Comparison of ENCODE assay signal across 8 cellular contexts in genomic region chr3:29759443-29760033, GRCh38.
A peak's percentile ranks its signal among the peaks of the same experiment; 100 is the strongest.
DNase-seq lines count a peak whose midpoint lies in the region; ATAC-seq and TF ChIP-seq lines count a peak whose summit lies in the region.

No MANE protein-coding gene starts in this region.

- no peak for TF ChIP-seq CTCF in smooth muscle cell (IDR thresholded peaks at IDR 0.05; ENCODE audit: borderline replicate concordance, insufficient read depth, poor library complexity, severe bottlenecking)

- peak; percentile 21 for DNase-seq in left ventricle myocardium superior
- DNase-seq in smooth muscle cell (lab: John Stamatoyannopoulos, UW; ENCODE audit: unreplicated experiment), result no peak
- DNase-seq in NCI-H146 (lab: John Stamatoyannopoulos, UW), result no peak
- DNase-seq in CD1c-positive myeloid dendritic cell (ENCODE audit: extremely low spot score), result no peak
- no peak for DNase-seq in activated CD4-positive, alpha-beta T cell treated with anti-CD3 and anti-CD28 coated beads for 1 hour
- DNase-seq in T-helper 9 cell, result no peak

- no peaks in the 10 kb centered on the region for H3K27me3 ChIP-seq in smooth muscle cell (ENCODE audit: low read depth)

- H2AFZ ChIP-seq in smooth muscle cell (ENCODE audit: low read depth), result no peak overlapping the region

- no peaks in the 10 kb centered on the region for H4K20me1 ChIP-seq in smooth muscle cell (ENCODE audit: low read depth)

- H3F3A ChIP-seq in smooth muscle cell (ENCODE audit: low read depth), result peaks cover 9% of the 10 kb centered on the region

- TF ChIP-seq RAD21 in Ishikawa (IDR thresholded peaks at IDR 0.05; ENCODE audit: low read depth), result no peak; the same call in 1 of the 2 replicates

- H3K9ac ChIP-seq in smooth muscle cell (ENCODE audit: low read depth), result peak overlapping the region; percentile 4

- no peaks in the 10 kb centered on the region for H3K9me3 ChIP-seq in smooth muscle cell (replicated peaks; ENCODE audit: low read depth)

- H3K4me1 ChIP-seq in smooth muscle cell (ENCODE audit: low read depth), result peaks cover 45% of the 10 kb centered on the region

- no peak overlapping the region for H3K4me3 ChIP-seq in smooth muscle cell

- no peaks in the 10 kb centered on the region for H3K36me3 ChIP-seq in smooth muscle cell (ENCODE audit: low read depth)

- H3K27ac ChIP-seq in smooth muscle cell (ENCODE audit: low read depth), result peak overlapping the region; percentile 76

- H3K4me2 ChIP-seq in smooth muscle cell, result peak overlapping the region; percentile 57

- ATAC-seq in SK-N-SH treated with all-trans-retinoic acid at 6 μM for 48 hours, result peak; percentile 58
- peak; percentile 63 for ATAC-seq in left ventricle myocardium superior

- peak; percentile 93 for TF ChIP-seq EP300 in Ishikawa (IDR thresholded peaks at IDR 0.05; ENCODE audit: borderline replicate concordance)

- intact Hi-C loops in left ventricle myocardium superior (cut with micrococcal nuclease), result loop anchor here (5.0 to 10.0 kb wide), 2 partner anchors 475 to 612 kb away; partner anchors contain the start of gene RBMS3

- H3K79me2 ChIP-seq in smooth muscle cell (ENCODE audit: low read depth), result no peaks in the 10 kb centered on the region

- WGBS in smooth muscle cell (ENCODE audit: low lambda C conversion rate), result 41% methylated on average over 9 of the region's 9 CpGs

TF ChIP-seq in Ishikawa, 13 proteins besides CTCF, POLR2A, EP300 and RAD21:
- TF ChIP-seq TAF1 (IDR thresholded peaks at IDR 0.05; ENCODE audit: low read depth), result no peak
- TF ChIP-seq USF1 (IDR thresholded peaks at IDR 0.05), result no peak
- TF ChIP-seq TCF12 (IDR thresholded peaks at IDR 0.05; ENCODE audit: low read depth), result peak; percentile 92
- peak; percentile 85 for TF ChIP-seq FOXM1 (IDR thresholded peaks at IDR 0.05; ENCODE audit: borderline replicate concordance, low read depth)
- no peak for TF ChIP-seq CREB1 (IDR thresholded peaks at IDR 0.05; ENCODE audit: low read depth)
- TF ChIP-seq YY1 (IDR thresholded peaks at IDR 0.05; ENCODE audit: low read depth), result no peak
- no peak for TF ChIP-seq EGR1 (IDR thresholded peaks at IDR 0.05)
- TF ChIP-seq MAX (IDR thresholded peaks at IDR 0.05), result peak; percentile 61
- peak; percentile 91 for TF ChIP-seq TEAD4 (IDR thresholded peaks at IDR 0.05)
- TF ChIP-seq REST (IDR thresholded peaks at IDR 0.05; ENCODE audit: low read depth), result no peak
- no peak for TF ChIP-seq ZBTB7A (IDR thresholded peaks at IDR 0.05; ENCODE audit: low read depth)
- peak; percentile 87 for TF ChIP-seq NFIC (IDR thresholded peaks at IDR 0.05)
- peak; percentile 49 for TF ChIP-seq CEBPB (IDR thresholded peaks at IDR 0.05)

TF ChIP-seq in SK-N-SH treated with all-trans-retinoic acid at 6 μM for 48 hours, 23 proteins besides CTCF, POLR2A, EP300 and RAD21:
- no peak for TF ChIP-seq OSR1 (CRISPR knock-in tag; IDR thresholded peaks at IDR 0.05)
- no peak for TF ChIP-seq SNAI2 (CRISPR knock-in tag; IDR thresholded peaks at IDR 0.05)
- TF ChIP-seq, protein P1, sequence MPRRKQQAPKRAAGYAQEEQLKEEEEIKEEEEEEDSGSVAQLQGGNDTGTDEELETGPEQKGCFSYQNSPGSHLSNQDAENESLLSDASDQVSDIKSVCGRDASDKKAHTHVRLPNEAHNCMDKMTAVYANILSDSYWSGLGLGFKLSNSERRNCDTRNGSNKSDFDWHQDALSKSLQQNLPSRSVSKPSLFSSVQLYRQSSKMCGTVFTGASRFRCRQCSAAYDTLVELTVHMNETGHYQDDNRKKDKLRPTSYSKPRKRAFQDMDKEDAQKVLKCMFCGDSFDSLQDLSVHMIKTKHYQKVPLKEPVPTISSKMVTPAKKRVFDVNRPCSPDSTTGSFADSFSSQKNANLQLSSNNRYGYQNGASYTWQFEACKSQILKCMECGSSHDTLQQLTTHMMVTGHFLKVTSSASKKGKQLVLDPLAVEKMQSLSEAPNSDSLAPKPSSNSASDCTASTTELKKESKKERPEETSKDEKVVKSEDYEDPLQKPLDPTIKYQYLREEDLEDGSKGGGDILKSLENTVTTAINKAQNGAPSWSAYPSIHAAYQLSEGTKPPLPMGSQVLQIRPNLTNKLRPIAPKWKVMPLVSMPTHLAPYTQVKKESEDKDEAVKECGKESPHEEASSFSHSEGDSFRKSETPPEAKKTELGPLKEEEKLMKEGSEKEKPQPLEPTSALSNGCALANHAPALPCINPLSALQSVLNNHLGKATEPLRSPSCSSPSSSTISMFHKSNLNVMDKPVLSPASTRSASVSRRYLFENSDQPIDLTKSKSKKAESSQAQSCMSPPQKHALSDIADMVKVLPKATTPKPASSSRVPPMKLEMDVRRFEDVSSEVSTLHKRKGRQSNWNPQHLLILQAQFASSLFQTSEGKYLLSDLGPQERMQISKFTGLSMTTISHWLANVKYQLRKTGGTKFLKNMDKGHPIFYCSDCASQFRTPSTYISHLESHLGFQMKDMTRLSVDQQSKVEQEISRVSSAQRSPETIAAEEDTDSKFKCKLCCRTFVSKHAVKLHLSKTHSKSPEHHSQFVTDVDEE (CRISPR knock-in tag; IDR thresholded peaks at IDR 0.05), result no peak
- TF ChIP-seq ESRRG (CRISPR knock-in tag; IDR thresholded peaks at IDR 0.05), result no peak
- no peak for TF ChIP-seq ZNF70 (CRISPR knock-in tag; IDR thresholded peaks at IDR 0.05)
- no peak for TF ChIP-seq ZNF565 (CRISPR knock-in tag; conservative IDR thresholded peaks at IDR 0.05; ENCODE audit: low read depth)
- no peak for TF ChIP-seq RARB (CRISPR knock-in tag; IDR thresholded peaks at IDR 0.05)
- TF ChIP-seq ZFP3 (CRISPR knock-in tag; IDR thresholded peaks at IDR 0.05), result no peak
